21 cellular contexts compared by ENCODE assay signal in the genomic region with DNA sequence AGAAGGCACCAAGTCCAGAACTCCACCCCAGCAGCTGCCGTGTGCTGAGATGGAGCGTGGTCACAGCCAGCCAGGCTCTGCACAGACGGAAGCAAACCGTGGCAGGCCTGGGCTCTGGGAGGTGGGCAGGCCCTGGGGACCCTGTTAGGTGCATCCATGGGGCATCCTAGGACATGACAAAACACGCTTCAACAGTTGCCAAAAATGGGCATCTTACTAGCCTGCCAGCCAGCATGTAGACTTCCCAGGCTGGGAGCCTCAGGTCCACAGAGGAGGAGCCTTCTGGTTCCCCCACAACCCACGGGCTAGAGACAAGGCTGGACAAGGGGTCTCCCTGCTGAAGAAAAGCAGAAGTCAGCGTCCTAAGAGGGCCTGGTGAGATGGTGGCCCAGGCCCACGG.
DNase-seq lines count a peak whose midpoint lies in the region; ATAC-seq, FAIRE-seq and TF ChIP-seq lines count a peak whose summit lies in the region.
"Had no signal": no experiment of that assay in that cellular context is flagged by ENCODE, and none has a peak within 500 bp of the region (broad histone marks: within the 10 kb centered on the region; RNA-seq: fewer than 3 reads in every experiment).

No MANE protein-coding gene starts in this region.

- H3K27ac ChIP-seq in KOPT-K1 (ENCODE audit: low read depth, low read length, poor library complexity, severe bottlenecking) (peak overlapping the region; percentile 58), stomach smooth muscle (ENCODE audit: low read length) (peak overlapping the region; percentile 37), kidney (ENCODE audit: low read depth in 2 of 2, low read length in 2 of 2) (no peak overlapping the region)
- H3K27ac ChIP-seq: C4-2B, SJCRH30 had no signal

- H3K4me1 ChIP-seq in stomach smooth muscle (ENCODE audit: control insufficient read depth, insufficient read depth, low read length) (peaks cover 68% of the 10 kb centered on the region), kidney (ENCODE audit: control insufficient read depth in 1 of 2, insufficient read depth in 1 of 2, low read depth in 1 of 2, low read length in 2 of 2) (peaks cover 7 to 23% of the 10 kb centered on the region in 2 donors)

- H3K27me3 ChIP-seq in stomach smooth muscle (ENCODE audit: control insufficient read depth in 1 of 2, insufficient read depth in 2 of 2, low read length in 2 of 2): no peaks in the 10 kb centered on the region
- H3K27me3 ChIP-seq: SJCRH30 had no signal

- no peak overlapping the region for H3K4me3 ChIP-seq in stomach smooth muscle (ENCODE audit: low read length in 2 of 2)
- H3K4me3 ChIP-seq in kidney (ENCODE audit: low read length in 2 of 2): no peak overlapping the region
- H3K4me3 ChIP-seq: lung, SJCRH30 had no signal

- ATAC-seq in activated T-cell treated with anti-CD3 and anti-CD28 coated beads, Interleukin-2, amount 50 U/mL, for 72 hours (replicated peaks in 1 of 2): no peak
- ATAC-seq: stimulated activated effector memory CD8-positive, alpha-beta T cell treated with anti-CD3 and anti-CD28 coated beads, Interleukin-12 subunit alpha, Interleukin-12 subunit beta, amount 100 ng/mL, for 72 hours had no signal

- H3K9ac ChIP-seq in stomach smooth muscle (ENCODE audit: low read length in 2 of 2) (peak overlapping the region in 1 of 2 donors; percentile 5), kidney (ENCODE audit: low read length in 2 of 2) (no peak overlapping the region)

- DNase-seq in activated T-cell treated with anti-CD3 and anti-CD28 coated beads, Interleukin-2, amount 50 U/mL, for 24 hours: no peak
- DNase-seq in activated T-cell treated with anti-CD3 and anti-CD28 coated beads, Interleukin-2, amount 50 U/mL, for 72 hours: no peak
- DNase-seq in islet precursor cell (peak; percentile 40), NCI-H187 (lab: John Stamatoyannopoulos, UW) (no peak), kidney (no peak)
- DNase-seq in stimulated activated CD4-positive, alpha-beta T cell treated with anti-CD3 and anti-CD28 coated beads, Interleukin-4, amount 100 ng/mL, for 4 hours: no peak
- DNase-seq: ACHN; activated CD4-positive, alpha-beta T cell treated with anti-CD3 and anti-CD28 coated beads, Interleukin-2, amount 50 U/mL, for 1 hour; activated gamma-delta T cell treated with Interleukin-2 at 50 U/mL for 16 hours; NCI-H1694; NCI-H69; occipital lobe; retina; SJCRH30 had no signal

- peaks cover 12% of the 10 kb centered on the region for H3K9me3 ChIP-seq in KOPT-K1 (ENCODE audit: insufficient read depth, low read length, poor library complexity, severe bottlenecking)
- H3K9me3 ChIP-seq in stomach smooth muscle (ENCODE audit: control insufficient read depth in 2 of 2, low read length in 2 of 2): peaks cover 0 to 4% of the 10 kb centered on the region in 2 donors
- H3K9me3 ChIP-seq in kidney (ENCODE audit: control insufficient read depth in 1 of 2, low read length in 2 of 2): peaks cover 0 to 5% of the 10 kb centered on the region in 2 donors
- H3K9me3 ChIP-seq: SJCRH30 had no signal

- no peak overlapping the region for H3K4me3 Mint-ChIP-seq in activated T-cell treated with anti-CD3 and anti-CD28 coated beads, Interleukin-2, amount 50 U/mL, for 24 hours
- H3K4me3 Mint-ChIP-seq in activated T-cell treated with anti-CD3 and anti-CD28 coated beads, Interleukin-2, amount 50 U/mL, for 72 hours: no peak overlapping the region

- H3K27ac Mint-ChIP-seq in activated T-cell treated with anti-CD3 and anti-CD28 coated beads, Interleukin-2, amount 50 U/mL, for 24 hours: peak overlapping the region; percentile 40
- H3K27ac Mint-ChIP-seq in activated T-cell treated with anti-CD3 and anti-CD28 coated beads, Interleukin-2, amount 50 U/mL, for 72 hours: no peak overlapping the region
- H3K27ac Mint-ChIP-seq: stimulated activated effector memory CD8-positive, alpha-beta T cell treated with anti-CD3 and anti-CD28 coated beads, Interleukin-12 subunit alpha, Interleukin-12 subunit beta, amount 100 ng/mL, for 72 hours had no signal

- H3K9me3 Mint-ChIP-seq in activated T-cell treated with anti-CD3 and anti-CD28 coated beads, Interleukin-2, amount 50 U/mL, for 24 hours: peaks cover 8% of the 10 kb centered on the region
- H3K9me3 Mint-ChIP-seq in activated T-cell treated with anti-CD3 and anti-CD28 coated beads, Interleukin-2, amount 50 U/mL, for 72 hours: peaks cover 2% of the 10 kb centered on the region in 2 donors

- intact Hi-C loops in kidney (cut with DNase I): no loop called here

- H3K36me3 ChIP-seq in KOPT-K1 (ENCODE audit: insufficient read depth, low read length) (peaks cover 12% of the 10 kb centered on the region), stomach smooth muscle (ENCODE audit: control insufficient read depth in 2 of 2, insufficient read depth in 2 of 2, low read length in 2 of 2) (no peaks in the 10 kb centered on the region), kidney (ENCODE audit: control insufficient read depth in 1 of 2, insufficient read depth in 2 of 2, low read length in 2 of 2) (no peaks in the 10 kb centered on the region)
- H3K36me3 ChIP-seq: SJCRH30 had no signal

- no peak for FAIRE-seq in kidney (lab: Jason Lieb, UNC)
- FAIRE-seq: RCC 7860, urothelium cell line had no signal

- H3K4me1 Mint-ChIP-seq in activated T-cell treated with anti-CD3 and anti-CD28 coated beads, Interleukin-2, amount 50 U/mL, for 24 hours (ENCODE audit: low read depth): peaks cover 91% of the 10 kb centered on the region
- peaks cover 92% of the 10 kb centered on the region for H3K4me1 Mint-ChIP-seq in activated T-cell treated with anti-CD3 and anti-CD28 coated beads, Interleukin-2, amount 50 U/mL, for 72 hours (ENCODE audit: low read depth)

- TF ChIP-seq CTCF in kidney (IDR thresholded peaks at IDR 0.05; ENCODE audit: borderline replicate concordance, extremely low read depth, insufficient read depth): no peak

- no peaks in the 10 kb centered on the region for H3K36me3 Mint-ChIP-seq in activated T-cell treated with anti-CD3 and anti-CD28 coated beads, Interleukin-2, amount 50 U/mL, for 24 hours (ENCODE audit: low read depth)
- H3K36me3 Mint-ChIP-seq in activated T-cell treated with anti-CD3 and anti-CD28 coated beads, Interleukin-2, amount 50 U/mL, for 72 hours (ENCODE audit: insufficient read depth in 2 of 2): peaks cover 3 to 7% of the 10 kb centered on the region in 2 donors

- no peaks in the 10 kb centered on the region for H3K27me3 Mint-ChIP-seq in activated T-cell treated with anti-CD3 and anti-CD28 coated beads, Interleukin-2, amount 50 U/mL, for 24 hours
- H3K27me3 Mint-ChIP-seq in activated T-cell treated with anti-CD3 and anti-CD28 coated beads, Interleukin-2, amount 50 U/mL, for 72 hours (ENCODE audit: low read depth): no peaks in the 10 kb centered on the region

Comparison
In these comparisons a context has a peak if more than half of its experiments do, and no peak if none do; other contexts are left out.
1. H3K27ac ChIP-seq: peak in KOPT-K1 (single experiment) and stomach smooth muscle (single experiment); none in kidney (0 of 2).